In genomic region chr12:113962733-113963132, GRCh38 we compare ENCODE assay signal across 28 cellular contexts. TPM values are rescaled to one million over a fixed set of nuclear protein-coding genes. Genes with fewer than 3 reads are reported as not detected.
DNase-seq lines count a peak whose midpoint lies in the region; ATAC-seq and TF ChIP-seq lines count a peak whose summit lies in the region.
"Had no signal": no experiment of that assay in that cellular context is flagged by ENCODE, and none has a peak within 500 bp of the region (broad histone marks: within the 10 kb centered on the region; RNA-seq: fewer than 3 reads in every experiment).

No MANE protein-coding gene starts in this region.

- H3K36me3 ChIP-seq in SJSA1 (peaks cover 71% of the 10 kb centered on the region), lower lobe of right lung (peaks cover 55% of the 10 kb centered on the region)

- H3K4me1 Mint-ChIP-seq in activated naive CD4-positive, alpha-beta T cell treated with anti-CD3 and anti-CD28 coated beads for 36 hours (ENCODE audit: low read depth) = peaks cover 56% of the 10 kb centered on the region
- H3K4me1 Mint-ChIP-seq in activated T-helper 2 cell treated with anti-CD3 and anti-CD28 coated beads, Interferon-gamma antibody, Interleukin-2, Interleukin-4, amounts not matched to agents 10 μg/mL and 5 μg/mL and 100 μg/mL, durations not matched to agents 14 hours and 24 hours and 36 hours (ENCODE audit: low read depth) = peaks cover 50% of the 10 kb centered on the region
- H3K4me1 Mint-ChIP-seq in stimulated activated memory B cell treated with anti-CD40 and anti-IgM and Interleukin-4, amounts not matched to agents 10 μg/mL and 1 μg/mL and 100 μg/mL, for 72 hours = peaks cover 54% of the 10 kb centered on the region

- H3K27me3 Mint-ChIP-seq in activated naive CD4-positive, alpha-beta T cell treated with anti-CD3 and anti-CD28 coated beads for 36 hours (ENCODE audit: low read depth) = no peaks in the 10 kb centered on the region
- H3K27me3 Mint-ChIP-seq in activated T-helper 2 cell treated with anti-CD3 and anti-CD28 coated beads, Interferon-gamma antibody, Interleukin-2, Interleukin-4, amounts not matched to agents 10 μg/mL and 5 μg/mL and 100 μg/mL, durations not matched to agents 14 hours and 24 hours and 36 hours (ENCODE audit: low read depth) = no peaks in the 10 kb centered on the region
- no peaks in the 10 kb centered on the region for H3K27me3 Mint-ChIP-seq in stimulated activated memory B cell treated with anti-CD40 and anti-IgM and Interleukin-4, amounts not matched to agents 10 μg/mL and 1 μg/mL and 100 μg/mL, for 72 hours
- H3K27me3 Mint-ChIP-seq: naive thymus-derived CD4-positive, alpha-beta T cell had no signal

- TF ChIP-seq CTCF in lower lobe of right lung (IDR thresholded peaks at IDR 0.05) = no peak

- DNase-seq in activated naive CD4-positive, alpha-beta T cell treated with anti-CD3 and anti-CD28 coated beads for 36 hours = no peak
- DNase-seq in activated naive CD4-positive, alpha-beta T cell treated with anti-CD3 and anti-CD28 coated beads, Interleukin-2, amount 50 U/mL, for 16 hours = no peak
- DNase-seq in SJSA1 (ENCODE audit: low read depth in 1 of 2, low spot score in 2 of 2) (peak in 1 of 2 experiments; percentile 81), NCI-H1105 treated with DMSO at 0.1 percent for 48 hours (lab: John Stamatoyannopoulos, UW) (no peak), lower lobe of right lung (no peak)
- no peak for DNase-seq in activated T-helper 2 cell treated with anti-CD3 and anti-CD28 coated beads, Interferon-gamma antibody, Interleukin-2, Interleukin-4, amounts not matched to agents 10 μg/mL and 5 μg/mL and 100 μg/mL, durations not matched to agents 14 hours and 24 hours and 36 hours (ENCODE audit: low spot score)
- DNase-seq: C1 segment of cervical spinal cord; Calu3; caudate nucleus; DND-41; effector CD8-positive, alpha-beta T cell; hypothalamus; MM.1S; NCI-H1417 treated with DMSO at 0.1 percent for 48 hours; NCI-H2081 treated with DMSO at 0.1 percent for 48 hours; NCI-H226; NCI-H526 treated with DMSO at 0.1 percent for 48 hours; psoas muscle; substantia nigra had no signal

- H3K4me3 ChIP-seq in SJSA1 (no peak overlapping the region), lower lobe of right lung (no peak overlapping the region)
- H3K4me3 ChIP-seq: coronary artery, GM23338, lung, psoas muscle had no signal

- CTCF ChIA-PET in activated naive CD4-positive, alpha-beta T cell treated with anti-CD3 and anti-CD28 coated beads for 36 hours (lab: Charles Lee) = no interaction called here

- intact Hi-C loops in activated naive CD4-positive, alpha-beta T cell treated with anti-CD3 and anti-CD28 coated beads for 36 hours (cut with micrococcal nuclease) = loop anchor here (1.0 to 10.0 kb wide), 5 partner anchors 605 to 978 kb away; partner anchors contain the start of genes PLBD2 and TPCN1
- intact Hi-C loops in activated T-helper 2 cell treated with anti-CD3 and anti-CD28 coated beads, Interferon-gamma antibody, Interleukin-2, Interleukin-4, amounts not matched to agents 10 μg/mL and 5 μg/mL and 100 μg/mL, durations not matched to agents 14 hours and 24 hours and 36 hours (cut with micrococcal nuclease) = loop anchor here (10.0 kb wide), 2 partner anchors 628 to 758 kb away; partner anchors contain the start of gene SLC8B1
- intact Hi-C loops in lower lobe of right lung (cut with DNase I) = no loop called here

- H3K36me3 Mint-ChIP-seq in activated naive CD4-positive, alpha-beta T cell treated with anti-CD3 and anti-CD28 coated beads for 36 hours (ENCODE audit: low read depth) = peaks cover 50% of the 10 kb centered on the region
- peaks cover 69% of the 10 kb centered on the region for H3K36me3 Mint-ChIP-seq in activated T-helper 2 cell treated with anti-CD3 and anti-CD28 coated beads, Interferon-gamma antibody, Interleukin-2, Interleukin-4, amounts not matched to agents 10 μg/mL and 5 μg/mL and 100 μg/mL, durations not matched to agents 14 hours and 24 hours and 36 hours (ENCODE audit: low read depth)
- peaks cover 46% of the 10 kb centered on the region for H3K36me3 Mint-ChIP-seq in stimulated activated memory B cell treated with anti-CD40 and anti-IgM and Interleukin-4, amounts not matched to agents 10 μg/mL and 1 μg/mL and 100 μg/mL, for 72 hours

- peaks cover 38% of the 10 kb centered on the region for H3K4me1 ChIP-seq in SJSA1 (replicated peaks)
- H3K4me1 ChIP-seq in lower lobe of right lung = peaks cover 19% of the 10 kb centered on the region

- H3K9me3 ChIP-seq in SJSA1 (replicated peaks) (0 out of 2 replicates have a peak, but pooled peaks cover 2% of the 10 kb centered on the region), lower lobe of right lung (no peaks in the 10 kb centered on the region)
- H3K9me3 ChIP-seq: psoas muscle had no signal

- peaks cover 8% of the 10 kb centered on the region for H3K27me3 ChIP-seq in SJSA1 (replicated peaks)
- no peaks in the 10 kb centered on the region for H3K27me3 ChIP-seq in lower lobe of right lung (ENCODE audit: low read depth)

- H3K27ac ChIP-seq in SJSA1 = peak overlapping the region; percentile 1
- no peak overlapping the region for H3K27ac ChIP-seq in lower lobe of right lung
- H3K27ac ChIP-seq: coronary artery, psoas muscle, VCaP had no signal

- no peak for ATAC-seq in stimulated activated memory B cell treated with anti-CD40 and anti-IgM and Interleukin-4, amounts not matched to agents 10 μg/mL and 1 μg/mL and 100 μg/mL, for 72 hours
- no peak for ATAC-seq in lower lobe of right lung
- ATAC-seq: GM23338; naive thymus-derived CD4-positive, alpha-beta T cell; PC-3; psoas muscle; sciatic nerve; SK-N-SH treated with all-trans-retinoic acid at 6 μM for 48 hours had no signal

- H3K4me3 Mint-ChIP-seq in activated naive CD4-positive, alpha-beta T cell treated with anti-CD3 and anti-CD28 coated beads for 36 hours = peak overlapping the region; percentile 71
- H3K4me3 Mint-ChIP-seq in activated T-helper 2 cell treated with anti-CD3 and anti-CD28 coated beads, Interferon-gamma antibody, Interleukin-2, Interleukin-4, amounts not matched to agents 10 μg/mL and 5 μg/mL and 100 μg/mL, durations not matched to agents 14 hours and 24 hours and 36 hours (ENCODE audit: low read depth) = peak overlapping the region; percentile 74
- H3K4me3 Mint-ChIP-seq in stimulated activated memory B cell treated with anti-CD40 and anti-IgM and Interleukin-4, amounts not matched to agents 10 μg/mL and 1 μg/mL and 100 μg/mL, for 72 hours = no peak overlapping the region
- H3K4me3 Mint-ChIP-seq: GM23338 had no signal

- peak overlapping the region; percentile 100 for H3K27ac Mint-ChIP-seq in activated naive CD4-positive, alpha-beta T cell treated with anti-CD3 and anti-CD28 coated beads for 36 hours
- H3K27ac Mint-ChIP-seq in activated T-helper 2 cell treated with anti-CD3 and anti-CD28 coated beads, Interferon-gamma antibody, Interleukin-2, Interleukin-4, amounts not matched to agents 10 μg/mL and 5 μg/mL and 100 μg/mL, durations not matched to agents 14 hours and 24 hours and 36 hours = peak overlapping the region; percentile 100
- H3K27ac Mint-ChIP-seq in stimulated activated memory B cell treated with anti-CD40 and anti-IgM and Interleukin-4, amounts not matched to agents 10 μg/mL and 1 μg/mL and 100 μg/mL, for 72 hours = peak overlapping the region; percentile 98
- H3K27ac Mint-ChIP-seq: GM23338 had no signal

- H3K9me3 Mint-ChIP-seq in activated naive CD4-positive, alpha-beta T cell treated with anti-CD3 and anti-CD28 coated beads for 36 hours = peaks cover 1% of the 10 kb centered on the region
- no peaks in the 10 kb centered on the region for H3K9me3 Mint-ChIP-seq in activated T-helper 2 cell treated with anti-CD3 and anti-CD28 coated beads, Interferon-gamma antibody, Interleukin-2, Interleukin-4, amounts not matched to agents 10 μg/mL and 5 μg/mL and 100 μg/mL, durations not matched to agents 14 hours and 24 hours and 36 hours
- no peaks in the 10 kb centered on the region for H3K9me3 Mint-ChIP-seq in stimulated activated memory B cell treated with anti-CD40 and anti-IgM and Interleukin-4, amounts not matched to agents 10 μg/mL and 1 μg/mL and 100 μg/mL, for 72 hours
- H3K9me3 Mint-ChIP-seq: GM23338 had no signal

RNA-seq across cellular contexts. Expression of gene RBM19, which starts 3.4 kb away (rescaled TPM):
- total RNA-seq in activated naive CD4-positive, alpha-beta T cell treated with anti-CD3 and anti-CD28 coated beads for 36 hours = 10 to 100 TPM; 89.0 to 96.2 TPM
- total RNA-seq in SJSA1 (2014; rRNA removed; shearing (Covaris generic)) = 271 and 433 TPM in 2 replicates
- 89.6 and 96.8 TPM in 2 replicates for total RNA-seq in activated T-helper 2 cell treated with anti-CD3 and anti-CD28 coated beads, Interferon-gamma antibody, Interleukin-2, Interleukin-4, amounts not matched to agents 10 μg/mL and 5 μg/mL and 100 μg/mL, durations not matched to agents 14 hours and 24 hours and 36 hours
- 33.6 TPM for total RNA-seq in lower lobe of right lung
